Comparison of ENCODE assay signal across 1 cellular context in genomic region chr2:147789287-147789686, GRCh38.
TF ChIP-seq lines count a peak whose summit lies in the region.

No MANE protein-coding gene starts in this region.

TF ChIP-seq in H1, 55 proteins besides CTCF, POLR2A, EP300 and RAD21 (continued from another document):
- TF ChIP-seq SIN3A (conservative IDR thresholded peaks at IDR 0.05 in 1 of 2, IDR thresholded peaks at IDR 0.05 in 1 of 2; ENCODE audit: low read depth in 1 of 2, low read length in 2 of 2): no peak
